8 cellular contexts compared by ENCODE assay signal in genomic region chrX:16719334-16720084, GRCh38. TPM values are rescaled to one million over a fixed set of nuclear protein-coding genes. Genes with fewer than 3 reads are reported as not detected.
DNase-seq lines count a peak whose midpoint lies in the region; ATAC-seq and TF ChIP-seq lines count a peak whose summit lies in the region.

Gene SYAP1, plus strand, starts transcription at chrX:16719612. Its CDS starts 113 bp downstream, at chrX:16719725.

- H3K4me3 Mint-ChIP-seq in T-helper 17 cell (peak within 1 kb of the TSS; percentile 94), progenitor cell of endocrine pancreas (ENCODE audit: low read depth) (peak within 1 kb of the TSS; percentile 97)

- H3K4me3 ChIP-seq in left ventricle myocardium inferior: peak within 1 kb of the TSS; percentile 76

- peak; percentile 80 for DNase-seq in NCI-H1694 treated with DMSO at 0.1 percent for 48 hours (lab: John Stamatoyannopoulos, UW)
- peak; percentile 82 to 89 (median 85) for DNase-seq in T-helper 17 cell
- peak; percentile 6 to 98 (median 88) for DNase-seq in amygdala (lab: John Stamatoyannopoulos, UW)
- peak; percentile 90 for DNase-seq in left ventricle myocardium inferior
- DNase-seq in progenitor cell of endocrine pancreas (ENCODE audit: low spot score, unreplicated experiment): peak; percentile 98
- DNase-seq in ureter (ENCODE audit: low spot score): peak; percentile 98

- no peaks in the 10 kb centered on the region for H3K36me3 ChIP-seq in left ventricle myocardium inferior

- ATAC-seq in HG02885 (IDR thresholded peaks at IDR 0.05; ENCODE audit: poor library complexity, unreplicated experiment) (peak; percentile 100), T-helper 17 cell (peak; percentile 94)

- H3K36me3 Mint-ChIP-seq in T-helper 17 cell (ENCODE audit: low read depth) (peaks cover 3% of the 10 kb centered on the region), progenitor cell of endocrine pancreas (ENCODE audit: insufficient read depth) (peaks cover 2% of the 10 kb centered on the region)

- no peak for TF ChIP-seq CTCF in left ventricle myocardium inferior (IDR thresholded peaks at IDR 0.05; ENCODE audit: borderline replicate concordance)
- no peak for TF ChIP-seq CTCF in progenitor cell of endocrine pancreas (IDR thresholded peaks at IDR 0.05; ENCODE audit: unreplicated experiment)

- no peaks in the 10 kb centered on the region for H3K9me3 Mint-ChIP-seq in progenitor cell of endocrine pancreas (ENCODE audit: low read depth)

- H3K27ac Mint-ChIP-seq in T-helper 17 cell: peak within 1 kb of the TSS; percentile 97
- H3K27ac Mint-ChIP-seq in progenitor cell of endocrine pancreas: peak within 1 kb of the TSS; percentile 100

- no peaks in the 10 kb centered on the region for H3K27me3 ChIP-seq in left ventricle myocardium inferior (ENCODE audit: low read depth)

- peak; percentile 90 for TF ChIP-seq POLR2A in GM15510 (IDR thresholded peaks at IDR 0.05; ENCODE audit: borderline replicate concordance, extremely low read depth, insufficient read length)

- intact Hi-C loops in left ventricle myocardium inferior (cut with micrococcal nuclease): no loop called here

- H3K27me3 Mint-ChIP-seq in T-helper 17 cell (no peaks in the 10 kb centered on the region), progenitor cell of endocrine pancreas (no peaks in the 10 kb centered on the region)

- H3K9me3 ChIP-seq in T-helper 17 cell (ENCODE audit: control insufficient read depth, low read length, poor library complexity, severe bottlenecking) (no peaks in the 10 kb centered on the region), left ventricle myocardium inferior (replicated peaks) (no peaks in the 10 kb centered on the region)

- H3K4me1 Mint-ChIP-seq in T-helper 17 cell: peaks cover 17% of the 10 kb centered on the region
- peaks cover 37% of the 10 kb centered on the region for H3K4me1 Mint-ChIP-seq in progenitor cell of endocrine pancreas (ENCODE audit: low read depth)

- H3K4me1 ChIP-seq in left ventricle myocardium inferior: peaks cover 24% of the 10 kb centered on the region

- H3K27ac ChIP-seq in left ventricle myocardium inferior (replicated peaks): peak within 1 kb of the TSS; percentile 92

RNA-seq across cellular contexts. Expression of gene SYAP1, which starts in this region (rescaled TPM):
- total RNA-seq in T-helper 17 cell (10 to 100 TPM; 31.3 to 35.2 TPM), left ventricle myocardium inferior (18.1 TPM), progenitor cell of endocrine pancreas (59.0 and 61.3 TPM in 2 replicates), ureter (27.3 TPM)

Comparison
In these comparisons a context has a peak if more than half of its experiments do, and no peak if none do; other contexts are left out.
1. Peak in every context shown above with its lines: DNase-seq, ATAC-seq, H3K4me3 ChIP-seq and H3K27ac ChIP-seq.